ENCODE assay signal across 8 cellular contexts in the genomic region with DNA sequence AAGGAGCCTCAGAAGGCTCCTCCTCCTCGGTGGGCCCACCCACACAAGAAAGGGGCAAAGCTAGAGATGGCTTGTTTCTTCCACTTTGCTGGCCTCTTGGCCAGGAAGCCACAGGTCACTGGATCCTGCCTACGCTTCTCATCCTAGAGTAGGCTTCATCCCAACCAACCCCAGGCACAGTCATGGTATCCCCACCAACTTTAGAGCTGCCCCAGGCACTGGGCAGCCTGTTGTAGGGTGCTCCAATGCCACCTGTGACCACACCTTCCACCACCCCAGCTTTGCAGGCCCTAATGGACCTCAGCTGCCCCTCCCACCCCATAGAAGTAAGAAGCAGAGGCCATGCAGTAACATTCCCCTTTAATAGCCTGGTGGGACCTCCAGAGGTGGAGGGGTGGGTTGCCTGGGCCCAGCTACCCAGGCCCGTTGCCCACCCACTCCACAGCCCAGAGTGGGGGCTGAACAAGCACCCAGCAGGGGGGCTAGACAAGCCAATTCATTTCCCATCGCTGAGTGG. TPM values are rescaled to one million over a fixed set of nuclear protein-coding genes. Genes with fewer than 3 reads are reported as not detected.
DNase-seq lines count a peak whose midpoint lies in the region; ATAC-seq and TF ChIP-seq lines count a peak whose summit lies in the region.

No MANE protein-coding gene starts in this region.

- peak overlapping the region; percentile 82 for H3K9ac ChIP-seq in PC-3 (ENCODE audit: low read length)
- H3K9ac ChIP-seq in endodermal cell (ENCODE audit: extremely low read depth, low read length, poor library complexity, severe bottlenecking) = peak overlapping the region; percentile 23

- intact Hi-C loops in CD14-positive monocyte (cut with micrococcal nuclease) (no loop called here), PC-3 (cut with micrococcal nuclease) (loop anchor here (1.0 kb wide), 1 partner anchor 11 kb away; a partner anchor contains a TSS)

- H2AFZ ChIP-seq in PC-3 (ENCODE audit: low read length) (peak overlapping the region; percentile 67), neuron (ENCODE audit: low read depth, low read length) (no peak overlapping the region)

- H3K36me3 ChIP-seq in PC-3 (ENCODE audit: low read depth, low read length) (peaks cover 30% of the 10 kb centered on the region), endodermal cell (ENCODE audit: control insufficient read depth, insufficient read depth, low read length) (peaks cover 50% of the 10 kb centered on the region), neuron (ENCODE audit: insufficient read depth, low read length) (peaks cover 44% of the 10 kb centered on the region)

- H3K27ac ChIP-seq in PC-3 (ENCODE audit: low read length) (peak overlapping the region; percentile 69), endodermal cell (ENCODE audit: low read depth, low read length) (peak overlapping the region; percentile 84)

- H3K9me3 ChIP-seq in PC-3 (ENCODE audit: low read length) (no peaks in the 10 kb centered on the region), endodermal cell (ENCODE audit: control insufficient read depth, low read length) (no peaks in the 10 kb centered on the region), neuron (ENCODE audit: low read length) (no peaks in the 10 kb centered on the region)

- H3K9me3 Mint-ChIP-seq in CD14-positive monocyte (peaks cover 0 to 5% (median 0%) of the 10 kb centered on the region in 7 donors), endodermal cell (no peaks in the 10 kb centered on the region)

- peaks cover 33% of the 10 kb centered on the region for H3K79me2 ChIP-seq in PC-3 (ENCODE audit: low read length)

- BruUV-seq in PC-3 (replicated peaks; lab: Mats Ljungman, UMichigan) = TSS peak; percentile 18

- H3K27me3 Mint-ChIP-seq in CD14-positive monocyte (ENCODE audit: low read depth in 3 of 3) = no peaks in the 10 kb centered on the region
- H3K27me3 Mint-ChIP-seq in endodermal cell (ENCODE audit: insufficient read depth) = no peaks in the 10 kb centered on the region

- H3K27me3 ChIP-seq in PC-3 (ENCODE audit: low read length) (no peaks in the 10 kb centered on the region), endodermal cell (ENCODE audit: control insufficient read depth, insufficient read depth, low read length, poor library complexity, severe bottlenecking) (no peaks in the 10 kb centered on the region), neuron (ENCODE audit: insufficient read depth, low read length) (no peaks in the 10 kb centered on the region)

- peak overlapping the region; percentile 89 for H3K4me2 ChIP-seq in PC-3 (ENCODE audit: low read length)

- H3K4me1 Mint-ChIP-seq in CD14-positive monocyte (peaks cover 57% of the 10 kb centered on the region), endodermal cell (peaks cover 27% of the 10 kb centered on the region)

- WGBS in endodermal cell (ENCODE audit: insufficient coverage in 1 of 2, insufficient read length in 1 of 2), 2 experiments = 73 to 82% methylated on average over 4 of the region's 4 CpGs

- peak overlapping the region; percentile 70 for H3K4me3 ChIP-seq in PC-3 (ENCODE audit: low read length)
- H3K4me3 ChIP-seq in endodermal cell (ENCODE audit: low read length) = peak overlapping the region; percentile 86
- peak overlapping the region; percentile 57 for H3K4me3 ChIP-seq in neuron (ENCODE audit: low read length)

- H3K27ac Mint-ChIP-seq in CD14-positive monocyte = peak overlapping the region; percentile 96 to 99 (median 98)
- peak overlapping the region; percentile 99 for H3K27ac Mint-ChIP-seq in endodermal cell

- TF ChIP-seq CTCF in CD14-positive monocyte (IDR thresholded peaks at IDR 0.05) = no peak
- TF ChIP-seq CTCF in PC-3 (conservative IDR thresholded peaks at IDR 0.05; ENCODE audit: low read depth, low read length) = no peak
- no peak for TF ChIP-seq CTCF in endodermal cell (conservative IDR thresholded peaks at IDR 0.05)

- H3K4me1 ChIP-seq in PC-3 (ENCODE audit: insufficient read depth, low read length) = peaks cover 39% of the 10 kb centered on the region
- H3K4me1 ChIP-seq in endodermal cell (ENCODE audit: control insufficient read depth, insufficient read depth, low read length) = no peaks in the 10 kb centered on the region
- peaks cover 40% of the 10 kb centered on the region for H3K4me1 ChIP-seq in neuron (ENCODE audit: insufficient read depth, low read length)

- ATAC-seq in PC-3 (no peak), HG02981 (IDR thresholded peaks at IDR 0.05; ENCODE audit: unreplicated experiment) (no peak), HG03135 (IDR thresholded peaks at IDR 0.05; ENCODE audit: unreplicated experiment) (no peak)

- CTCF ChIA-PET in PC-3 (lab: Charles Lee) = interaction anchor here (0.8 kb wide), 1 partner anchor 36 kb away, joined by 3 read pairs; a partner anchor contains a TSS

- H4K20me1 ChIP-seq in PC-3 (ENCODE audit: low read length) = peaks cover 8% of the 10 kb centered on the region; the same call in 1 of the 2 replicates

- H3K36me3 Mint-ChIP-seq in CD14-positive monocyte (peaks cover 48 to 52% of the 10 kb centered on the region in 2 donors), endodermal cell (ENCODE audit: low read depth) (peaks cover 37% of the 10 kb centered on the region)

- POLR2A ChIA-PET in PC-3 (lab: Charles Lee; ENCODE audit: unreplicated experiment) = interaction anchor here (1.5 to 2.4 kb wide), 2 partner anchors 12 to 36 kb away, joined by 11 to 14 read pairs; a partner anchor contains a TSS

- DNase-seq in CD14-positive monocyte (ENCODE audit: low spot score) (peak; percentile 32), PC-3 (no peak), endodermal cell (no peak), occipital lobe (lab: John Stamatoyannopoulos, UW) (no peak), NCI-H146 treated with DMSO at 0.1 percent for 48 hours (lab: John Stamatoyannopoulos, UW; ENCODE audit: unreplicated experiment) (no peak)

- peaks cover 8% of the 10 kb centered on the region for H3F3A ChIP-seq in PC-3 (ENCODE audit: low read length, unreplicated experiment)

- H3K9me2 ChIP-seq in PC-3 (replicated peaks; ENCODE audit: low read length) = no peaks in the 10 kb centered on the region

- H3K4me3 Mint-ChIP-seq in CD14-positive monocyte (peak overlapping the region; percentile 92 to 97), endodermal cell (peak overlapping the region; percentile 91)

RNA-seq across cellular contexts. Expression of a gene that starts 0.5 kb away (rescaled TPM):
- 100 to 1,000 TPM; 290 to 323 TPM for polyA plus RNA-seq in CD14-positive monocyte
- total RNA-seq in PC-3 (2014; rRNA removed) = 220 and 264 TPM in 2 replicates
- 100 to 1,000 TPM in 1 of 2 donors, 10 to 100 TPM in 1; 97.7 to 147 TPM for total RNA-seq in endodermal cell
- 99.3 TPM for polyA plus RNA-seq in endodermal cell (2013, experiment 1 of 2)
- polyA plus RNA-seq in endodermal cell (2013, experiment 2 of 2) = 93.6 TPM
- 47.7 TPM for total RNA-seq in occipital lobe

RNA-seq across cellular contexts. Expression of a gene that starts 3.0 kb away (rescaled TPM):
- 10 to 100 TPM in 1 of 2 donors, 1 to 10 TPM in 1; 7.8 to 14.3 TPM for polyA plus RNA-seq in CD14-positive monocyte
- total RNA-seq in PC-3 (2014; rRNA removed) (243 and 268 TPM in 2 replicates), endodermal cell (100 to 1,000 TPM in 1 of 2 donors, 10 to 100 TPM in 1; 90.8 to 116 TPM), occipital lobe (45.5 TPM)
- polyA plus RNA-seq in endodermal cell (2013, experiment 1 of 2) = 92.6 TPM
- polyA plus RNA-seq in endodermal cell (2013, experiment 2 of 2) = 101 TPM

RNA-seq across cellular contexts. Expression of a gene that starts 11.6 kb away (rescaled TPM):
- polyA plus RNA-seq in CD14-positive monocyte = 10 to 100 TPM; 16.2 to 35.0 TPM
- total RNA-seq in PC-3 (2014; rRNA removed) (1,169 and 1,653 TPM in 2 replicates), endodermal cell (100 to 1,000 TPM; 809 to 859 TPM), occipital lobe (276 TPM)
- polyA plus RNA-seq in endodermal cell (2013, experiment 1 of 2) = 758 TPM
- polyA plus RNA-seq in endodermal cell (2013, experiment 2 of 2) = 628 TPM

RNA-seq across cellular contexts. Expression of a gene that starts 17.7 kb away (rescaled TPM):
- polyA plus RNA-seq in CD14-positive monocyte = 1 to 10 TPM; 1.6 to 1.7 TPM
- 18.0 and 29.3 TPM in 2 replicates for total RNA-seq in PC-3 (2014; rRNA removed)
- 10 to 100 TPM; 24.3 to 33.1 TPM for total RNA-seq in endodermal cell
- polyA plus RNA-seq in endodermal cell (2013, experiment 1 of 2) = 26.1 TPM
- polyA plus RNA-seq in endodermal cell (2013, experiment 2 of 2) = 22.6 TPM
- 13.1 TPM for total RNA-seq in occipital lobe

RNA-seq across cellular contexts. Expression of a gene that starts 35.8 kb away (rescaled TPM):
- polyA plus RNA-seq in CD14-positive monocyte = 1 to 10 TPM; 2.2 to 2.6 TPM
- total RNA-seq in PC-3 (2014; rRNA removed) (14.0 and 19.1 TPM in 2 replicates), endodermal cell (10 to 100 TPM; 19.0 to 19.4 TPM), occipital lobe (5.0 TPM)
- polyA plus RNA-seq in endodermal cell (2013, experiment 1 of 2) = 19.3 TPM
- 18.3 TPM for polyA plus RNA-seq in endodermal cell (2013, experiment 2 of 2)
